Comparison of ENCODE assay signal across 1 cellular context in genomic region chr14:103562385-103563088, GRCh38.
TF ChIP-seq lines count a peak whose summit lies in the region.

Gene BAG5, minus strand, starts transcription at chr14:103562657. Its CDS starts 1,493 bp downstream, at chr14:103561164.
Gene COA8, plus strand, starts transcription at chr14:103562960. Its CDS starts 42 bp downstream, at chr14:103563002.

TF ChIP-seq in HepG2, 621 proteins besides CTCF, POLR2A, EP300 and RAD21 (continued from another document and continues in another):
- TF ChIP-seq HNF1B (CRISPR knock-in tag; IDR thresholded peaks at IDR 0.05) = peak; percentile 54; the same call in 1 of the 2 replicates
- 0 out of 2 replicates have a peak, but pooled peaks have one; percentile 4 for TF ChIP-seq ZNF121 (CRISPR knock-in tag; IDR thresholded peaks at IDR 0.05)
- peak; percentile 38; the same call in 1 of the 2 replicates for TF ChIP-seq TFDP2 (CRISPR knock-in tag; IDR thresholded peaks at IDR 0.05)
- peak; percentile 39; the same call in 1 of the 2 replicates for TF ChIP-seq RARA (CRISPR knock-in tag; IDR thresholded peaks at IDR 0.05)
- TF ChIP-seq TFDP1 (CRISPR knock-in tag; IDR thresholded peaks at IDR 0.05; ENCODE audit: borderline replicate concordance) = peak; percentile 54; the same call in 1 of the 2 replicates
- TF ChIP-seq ZNF558 (CRISPR knock-in tag; IDR thresholded peaks at IDR 0.05; ENCODE audit: borderline replicate concordance) = peak; percentile 66; the same call in 1 of the 2 replicates
- no peak for TF ChIP-seq HNF1A (IDR thresholded peaks at IDR 0.05; ENCODE audit: low read depth)
- no peak for TF ChIP-seq HNF1A (CRISPR knock-in tag; IDR thresholded peaks at IDR 0.05; ENCODE audit: borderline replicate concordance)
- 0 out of 2 replicates have a peak, but pooled peaks have one; percentile 31 for TF ChIP-seq IRF2 (CRISPR knock-in tag; IDR thresholded peaks at IDR 0.05)
- no peak for TF ChIP-seq ZNF12 (CRISPR knock-in tag; IDR thresholded peaks at IDR 0.05)
- TF ChIP-seq DMTF1 (CRISPR knock-in tag; IDR thresholded peaks at IDR 0.05) = no peak
- TF ChIP-seq ZUFSP (CRISPR knock-in tag; IDR thresholded peaks at IDR 0.05; ENCODE audit: borderline replicate concordance) = no peak
- no peak for TF ChIP-seq ZNF468 (CRISPR knock-in tag; IDR thresholded peaks at IDR 0.05)
- TF ChIP-seq MXI1 (IDR thresholded peaks at IDR 0.05; ENCODE audit: borderline replicate concordance, low read depth, low read length) = peak; percentile 83; the same call in 2 of the 3 replicates
- TF ChIP-seq ZNF879 (CRISPR knock-in tag; IDR thresholded peaks at IDR 0.05) = no peak
- TF ChIP-seq HMGXB4 (CRISPR knock-in tag; IDR thresholded peaks at IDR 0.05; ENCODE audit: borderline replicate concordance in 1 of 2, low read depth in 1 of 2) = peak; percentile 16 to 71; a peak in 3 of 4 replicates
- TF ChIP-seq ERF (CRISPR knock-in tag; IDR thresholded peaks at IDR 0.05) = peak; percentile 4; the same call in 1 of the 2 replicates
- TF ChIP-seq SAP130 (CRISPR knock-in tag; IDR thresholded peaks at IDR 0.05; ENCODE audit: low read depth) = peak; percentile 86
- TF ChIP-seq ZNF567 (CRISPR knock-in tag; IDR thresholded peaks at IDR 0.05; ENCODE audit: borderline replicate concordance) = 0 out of 2 replicates have a peak, but pooled peaks have one; percentile 9
- TF ChIP-seq E2F5 (CRISPR knock-in tag; conservative IDR thresholded peaks at IDR 0.05) = peak; percentile 18; the same call in 1 of the 2 replicates
- TF ChIP-seq SRY (CRISPR knock-in tag; IDR thresholded peaks at IDR 0.05) = peak; percentile 72
- TF ChIP-seq GATAD1 (CRISPR knock-in tag; IDR thresholded peaks at IDR 0.05) = peak; percentile 94
- TF ChIP-seq CEBPG (CRISPR knock-in tag; IDR thresholded peaks at IDR 0.05) = peak; percentile 19; the same call in 1 of the 2 replicates
- TF ChIP-seq CBX1 (IDR thresholded peaks at IDR 0.05; ENCODE audit: low read depth) = peak; percentile 33
- peak; percentile 32; the same call in 1 of the 2 replicates for TF ChIP-seq HOXD1 (CRISPR knock-in tag; IDR thresholded peaks at IDR 0.05)
- TF ChIP-seq SPEN (CRISPR knock-in tag; IDR thresholded peaks at IDR 0.05; ENCODE audit: low read depth) = peak; percentile 82
- peak; percentile 54; the same call in 1 of the 2 replicates for TF ChIP-seq ZSCAN25 (CRISPR knock-in tag; IDR thresholded peaks at IDR 0.05)
- peak; percentile 22; the same call in 1 of the 2 replicates for TF ChIP-seq CREBL2 (CRISPR knock-in tag; IDR thresholded peaks at IDR 0.05; ENCODE audit: borderline replicate concordance)
- peak; percentile 52; the same call in 1 of the 2 replicates for TF ChIP-seq TOPORS (CRISPR knock-in tag; IDR thresholded peaks at IDR 0.05)
- no peak for TF ChIP-seq FOXP1 (IDR thresholded peaks at IDR 0.05)
- TF ChIP-seq FOXP1 (CRISPR knock-in tag; IDR thresholded peaks at IDR 0.05) = no peak
- TF ChIP-seq PCBP1 (IDR thresholded peaks at IDR 0.05; ENCODE audit: borderline replicate concordance, low read depth, low read length) = 0 out of 2 replicates have a peak, but pooled peaks have one; percentile 9
- 0 out of 2 replicates have a peak, but pooled peaks have one; percentile 63 for TF ChIP-seq KMT2A (CRISPR knock-in tag; IDR thresholded peaks at IDR 0.05)
- 0 out of 2 replicates have a peak, but pooled peaks have one; percentile 43 for TF ChIP-seq ZNF276 (CRISPR knock-in tag; IDR thresholded peaks at IDR 0.05; ENCODE audit: low read depth)
- TF ChIP-seq ZNF891 (CRISPR knock-in tag; IDR thresholded peaks at IDR 0.05) = no peak
- no peak for TF ChIP-seq PREB (CRISPR knock-in tag; IDR thresholded peaks at IDR 0.05)
- TF ChIP-seq CSRNP1 (CRISPR knock-in tag; IDR thresholded peaks at IDR 0.05) = no peak
